Comparison of ENCODE assay signal across 8 cellular contexts in the genomic region with DNA sequence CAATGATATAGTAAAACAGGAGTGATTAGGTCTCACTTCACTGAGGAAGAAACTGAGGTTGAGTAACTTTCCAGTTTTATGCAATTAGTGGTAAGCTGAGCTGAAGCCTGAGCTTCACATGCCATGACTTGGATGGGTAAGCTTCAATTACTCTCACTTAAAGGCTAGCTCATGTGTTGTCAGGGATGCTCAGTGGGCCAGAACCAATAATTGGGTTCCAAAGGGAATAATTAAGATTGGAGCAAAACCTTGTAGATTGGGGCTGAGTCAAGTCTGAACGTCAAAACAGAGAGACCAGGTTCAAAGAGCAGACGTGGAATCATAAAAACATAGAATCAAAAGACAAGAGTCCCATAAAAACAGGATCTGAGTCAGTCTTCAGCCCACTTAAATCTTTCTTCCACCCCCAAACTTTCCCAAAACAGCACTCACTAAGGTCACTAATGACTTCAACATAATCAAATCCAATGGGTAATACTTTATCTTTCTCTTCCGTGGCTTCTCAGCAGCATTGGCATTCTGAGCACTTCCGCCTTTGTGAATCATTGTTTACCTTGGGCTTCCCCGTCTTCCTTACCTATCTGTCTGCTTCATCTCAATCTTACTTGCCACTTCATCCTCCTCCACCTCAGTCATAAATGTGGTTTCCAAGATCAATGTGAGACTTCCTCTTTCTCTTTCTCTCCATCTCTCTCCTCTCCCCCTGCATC. TPM values are rescaled to one million over a fixed set of nuclear protein-coding genes. Genes with fewer than 3 reads are reported as not detected.
A peak's percentile ranks its signal among the peaks of the same experiment; 100 is the strongest.
DNase-seq lines count a peak whose midpoint lies in the region; ATAC-seq lines count a peak whose summit lies in the region.

No MANE protein-coding gene starts in this region.

- no peak overlapping the region for H2BK15ac ChIP-seq in mesendoderm (replicated peaks; ENCODE audit: low read depth)

- no peak overlapping the region for H2AK5ac ChIP-seq in mesendoderm (ENCODE audit: low read length)

- H3K36me3 ChIP-seq in mesendoderm (ENCODE audit: control insufficient read depth, insufficient read depth, low read length): no peaks in the 10 kb centered on the region

- no peak overlapping the region for H3K23ac ChIP-seq in mesendoderm (ENCODE audit: low read length)

- H3K4me1 Mint-ChIP-seq in activated naive CD8-positive, alpha-beta T cell treated with anti-CD3 and anti-CD28 coated beads, Interleukin-2, amount 50 U/mL, for 24 hours: peaks cover 20% of the 10 kb centered on the region

- peak; percentile 51 for DNase-seq in ACHN
- no peak for DNase-seq in activated naive CD8-positive, alpha-beta T cell treated with anti-CD3 and anti-CD28 coated beads, Interleukin-2, amount 50 U/mL, for 24 hours
- DNase-seq in stimulated activated naive CD8-positive, alpha-beta T cell treated with anti-CD3 and anti-CD28 coated beads, Interleukin-15, Interleukin-2, amounts not matched to agents 100 U/mL and 50 U/mL, for 24 hours: no peak
- DNase-seq in mesendoderm: no peak
- DNase-seq in NCI-H1092 treated with DMSO at 0.1 percent for 48 hours (lab: John Stamatoyannopoulos, UW): no peak
- no peak for DNase-seq in 8988T

- no peaks in the 10 kb centered on the region for H3K79me2 ChIP-seq in mesendoderm (ENCODE audit: control insufficient read depth, insufficient read depth, low read length)

- H3K56ac ChIP-seq in mesendoderm (ENCODE audit: low read length): no peak overlapping the region

- no CpG with 5 or more reads among the region's 5 CpGs for WGBS in mesendoderm (ENCODE audit: extremely low coverage, insufficient coverage, low lambda C conversion rate)

- H3K27ac ChIP-seq in mesendoderm (ENCODE audit: low read depth, low read length): no peak overlapping the region

- H3K4me1 ChIP-seq in mesendoderm (ENCODE audit: control insufficient read depth, low read depth, low read length): no peaks in the 10 kb centered on the region

- H3K4ac ChIP-seq in mesendoderm (ENCODE audit: low read depth, low read length): no peak overlapping the region

- no peak overlapping the region for H3K9ac ChIP-seq in mesendoderm (ENCODE audit: low read length)

- H4K5ac ChIP-seq in mesendoderm (ENCODE audit: low read length): no peak overlapping the region

- H3K27me3 ChIP-seq in mesendoderm (ENCODE audit: insufficient read depth, low read length, poor library complexity): no peaks in the 10 kb centered on the region

- H3K4me3 ChIP-seq in mesendoderm (ENCODE audit: low read length): no peak overlapping the region

- no peaks in the 10 kb centered on the region for H3K79me1 ChIP-seq in mesendoderm (ENCODE audit: low read length)

- ATAC-seq in GM19025 (IDR thresholded peaks at IDR 0.05; ENCODE audit: low read depth, unreplicated experiment) (peak; percentile 93), HG03342 (IDR thresholded peaks at IDR 0.05; ENCODE audit: unreplicated experiment) (peak; percentile 75)
- ATAC-seq in activated naive CD8-positive, alpha-beta T cell treated with anti-CD3 and anti-CD28 coated beads, Interleukin-2, amount 50 U/mL, for 24 hours: peak; percentile 87
- peak; percentile 90 for ATAC-seq in stimulated activated naive CD8-positive, alpha-beta T cell treated with anti-CD3 and anti-CD28 coated beads, Interleukin-15, Interleukin-2, amounts not matched to agents 100 U/mL and 50 U/mL, for 24 hours

- no peak overlapping the region for H3K4me3 Mint-ChIP-seq in activated naive CD8-positive, alpha-beta T cell treated with anti-CD3 and anti-CD28 coated beads, Interleukin-2, amount 50 U/mL, for 24 hours

- no peak overlapping the region for H4K8ac ChIP-seq in mesendoderm (ENCODE audit: low read depth, low read length)

- no peaks in the 10 kb centered on the region for H3K9me3 Mint-ChIP-seq in activated naive CD8-positive, alpha-beta T cell treated with anti-CD3 and anti-CD28 coated beads, Interleukin-2, amount 50 U/mL, for 24 hours

- H2BK120ac ChIP-seq in mesendoderm (ENCODE audit: low read depth, low read length): no peak overlapping the region

- in situ Hi-C loops in ACHN (cut with HindIII; ENCODE audit: low pct_ligation_motif_present, low pct_unique_long_range_greater_than_20kb, low sequenced_read_pairs): no loop called here

- H3K18ac ChIP-seq in mesendoderm (ENCODE audit: low read length): no peak overlapping the region

- H2BK5ac ChIP-seq in mesendoderm (ENCODE audit: low read length): no peak overlapping the region

- H3K36me3 Mint-ChIP-seq in activated naive CD8-positive, alpha-beta T cell treated with anti-CD3 and anti-CD28 coated beads, Interleukin-2, amount 50 U/mL, for 24 hours (ENCODE audit: low read depth): no peaks in the 10 kb centered on the region

- peaks cover 4% of the 10 kb centered on the region for H3K27me3 Mint-ChIP-seq in activated naive CD8-positive, alpha-beta T cell treated with anti-CD3 and anti-CD28 coated beads, Interleukin-2, amount 50 U/mL, for 24 hours

- peak overlapping the region; percentile 47 for H3K27ac Mint-ChIP-seq in activated naive CD8-positive, alpha-beta T cell treated with anti-CD3 and anti-CD28 coated beads, Interleukin-2, amount 50 U/mL, for 24 hours

- no peak overlapping the region for H3K4me2 ChIP-seq in mesendoderm (ENCODE audit: low read length)

RNA-seq across cellular contexts. Expression of gene EGFR, which starts 23.0 kb away (rescaled TPM):
- polyA plus RNA-seq in mesendoderm (2013, experiment 1 of 2): 1.1 TPM
- 1.0 TPM for polyA plus RNA-seq in mesendoderm (2013, experiment 2 of 2)
